9 cellular contexts compared by ENCODE assay signal in genomic region chr1:244860078-244860477, GRCh38. TPM values are rescaled to one million over a fixed set of nuclear protein-coding genes. Genes with fewer than 3 reads are reported as not detected.
DNase-seq lines count a peak whose midpoint lies in the region; ATAC-seq, FAIRE-seq and TF ChIP-seq lines count a peak whose summit lies in the region.
"Had no signal": no experiment of that assay in that cellular context is flagged by ENCODE, and none has a peak within 500 bp of the region (broad histone marks: within the 10 kb centered on the region; RNA-seq: fewer than 3 reads in every experiment).

No MANE protein-coding gene starts in this region.

- TF ChIP-seq CTCF in WI38 (IDR thresholded peaks at IDR 0.05; ENCODE audit: low read depth, low read length) (no peak), fibroblast of the aortic adventitia (IDR thresholded peaks at IDR 0.05; ENCODE audit: insufficient read depth, low read length) (no peak)

- H3K27ac Mint-ChIP-seq in stimulated activated memory B cell treated with anti-CD40 and anti-IgM and Interleukin-4, amounts not matched to agents 10 μg/mL and 1 μg/mL and 100 μg/mL, for 72 hours: peak overlapping the region; percentile 40

- H3K9me3 Mint-ChIP-seq in activated T-cell treated with anti-CD3 and anti-CD28 coated beads, Interleukin-2, amount 50 U/mL, for 4 hours: no peaks in the 10 kb centered on the region
- H3K9me3 Mint-ChIP-seq in stimulated activated memory B cell treated with anti-CD40 and anti-IgM and Interleukin-4, amounts not matched to agents 10 μg/mL and 1 μg/mL and 100 μg/mL, for 72 hours: no peaks in the 10 kb centered on the region

- peaks cover 67% of the 10 kb centered on the region for H3K36me3 Mint-ChIP-seq in activated T-cell treated with anti-CD3 and anti-CD28 coated beads, Interleukin-2, amount 50 U/mL, for 4 hours (ENCODE audit: insufficient read depth)
- peaks cover 74% of the 10 kb centered on the region for H3K36me3 Mint-ChIP-seq in stimulated activated memory B cell treated with anti-CD40 and anti-IgM and Interleukin-4, amounts not matched to agents 10 μg/mL and 1 μg/mL and 100 μg/mL, for 72 hours

- peaks cover 67% of the 10 kb centered on the region for H3K4me1 Mint-ChIP-seq in activated T-cell treated with anti-CD3 and anti-CD28 coated beads, Interleukin-2, amount 50 U/mL, for 4 hours (ENCODE audit: low read depth)
- peaks cover 64% of the 10 kb centered on the region for H3K4me1 Mint-ChIP-seq in stimulated activated memory B cell treated with anti-CD40 and anti-IgM and Interleukin-4, amounts not matched to agents 10 μg/mL and 1 μg/mL and 100 μg/mL, for 72 hours

- no peak for ATAC-seq in activated T-cell treated with anti-CD3 and anti-CD28 coated beads, Interleukin-2, amount 50 U/mL, for 4 hours
- ATAC-seq in stimulated activated memory B cell treated with anti-CD40 and anti-IgM and Interleukin-4, amounts not matched to agents 10 μg/mL and 1 μg/mL and 100 μg/mL, for 72 hours: no peak
- ATAC-seq in GM21390 (IDR thresholded peaks at IDR 0.05; ENCODE audit: unreplicated experiment): no peak

- no peak for FAIRE-seq in urothelium cell line (lab: Jason Lieb, UNC)

- H3K4me3 Mint-ChIP-seq in activated T-cell treated with anti-CD3 and anti-CD28 coated beads, Interleukin-2, amount 50 U/mL, for 4 hours: peak overlapping the region; percentile 99
- peak overlapping the region; percentile 48 for H3K4me3 Mint-ChIP-seq in stimulated activated memory B cell treated with anti-CD40 and anti-IgM and Interleukin-4, amounts not matched to agents 10 μg/mL and 1 μg/mL and 100 μg/mL, for 72 hours

- H3K4me3 ChIP-seq in WI38 (ENCODE audit: low read depth, low read length): peak overlapping the region; percentile 100; the same call in 1 of the 2 replicates
- H3K4me3 ChIP-seq in fibroblast of the aortic adventitia (ENCODE audit: low read depth, low read length): peak overlapping the region; percentile 95

- no peak for DNase-seq in activated T-cell treated with anti-CD3 and anti-CD28 coated beads, Interleukin-2, amount 50 U/mL, for 4 hours
- no peak for DNase-seq in activated T-cell treated with anti-CD3 and anti-CD28 coated beads, Interleukin-2, amount 50 U/mL, for 1 hour
- DNase-seq in fibroblast of the aortic adventitia (ENCODE audit: low read depth) (no peak), urothelium cell line (ENCODE audit: low spot score) (no peak), NCI-H2171 treated with DMSO at 0.1 percent for 48 hours (lab: John Stamatoyannopoulos, UW) (no peak)
- DNase-seq: NCI-H1930 had no signal

- H3K27me3 Mint-ChIP-seq in activated T-cell treated with anti-CD3 and anti-CD28 coated beads, Interleukin-2, amount 50 U/mL, for 4 hours (ENCODE audit: low read depth): no peaks in the 10 kb centered on the region
- H3K27me3 Mint-ChIP-seq in stimulated activated memory B cell treated with anti-CD40 and anti-IgM and Interleukin-4, amounts not matched to agents 10 μg/mL and 1 μg/mL and 100 μg/mL, for 72 hours: no peaks in the 10 kb centered on the region

RNA-seq across cellular contexts. Expression of gene HNRNPU, which starts 4.3 kb away (rescaled TPM):
- total RNA-seq in activated T-cell treated with anti-CD3 and anti-CD28 coated beads, Interleukin-2, amount 50 U/mL, for 4 hours: 100 to 1,000 TPM; 606 to 649 (median 640) TPM
- 348 and 773 TPM in 2 replicates for total RNA-seq in fibroblast of the aortic adventitia (ENCODE audit: low replicate concordance)

RNA-seq across cellular contexts. Expression of gene COX20, which starts 24.6 kb away (rescaled TPM):
- total RNA-seq in activated T-cell treated with anti-CD3 and anti-CD28 coated beads, Interleukin-2, amount 50 U/mL, for 4 hours: 10 to 100 TPM; 50.7 to 54.1 (median 53.7) TPM
- 44.2 and 98.5 TPM in 2 replicates for total RNA-seq in fibroblast of the aortic adventitia (ENCODE audit: low replicate concordance)
